Comparison of ENCODE assay signal across 8 cellular contexts in genomic region chr1:66242646-66243547, GRCh38.
A peak's percentile ranks its signal among the peaks of the same experiment; 100 is the strongest.
DNase-seq lines count a peak whose midpoint lies in the region; ATAC-seq and TF ChIP-seq lines count a peak whose summit lies in the region.

No MANE protein-coding gene starts in this region.

- H3K27ac ChIP-seq in parathyroid adenoma: no peak overlapping the region

- H3K4me1 ChIP-seq in parathyroid adenoma: no peaks in the 10 kb centered on the region

- H3K9me3 Mint-ChIP-seq in type B pancreatic cell: no peaks in the 10 kb centered on the region

- peaks cover 22% of the 10 kb centered on the region for H3K4me1 Mint-ChIP-seq in type B pancreatic cell (ENCODE audit: unreplicated experiment)

- peaks cover 3% of the 10 kb centered on the region for H3K27me3 Mint-ChIP-seq in type B pancreatic cell

- no peak overlapping the region for H3K27ac Mint-ChIP-seq in type B pancreatic cell

- no peak overlapping the region for H3K9ac ChIP-seq in parathyroid adenoma

- no peaks in the 10 kb centered on the region for H3K36me3 ChIP-seq in parathyroid adenoma (ENCODE audit: control insufficient read depth, insufficient read depth, low read length)

- no peak overlapping the region for H3K4me3 Mint-ChIP-seq in type B pancreatic cell

- H3K79me2 ChIP-seq in parathyroid adenoma: no peaks in the 10 kb centered on the region

- peak; percentile 55 for DNase-seq in GM10266 (ENCODE audit: extremely low spot score)
- DNase-seq in NCI-H1092 (lab: John Stamatoyannopoulos, UW): peak; percentile 69
- peak; percentile 86 for DNase-seq in SK-N-DZ (ENCODE audit: low spot score)
- peak; percentile 75 for DNase-seq in activated naive CD4-positive, alpha-beta T cell treated with Interleukin-2 at 50 U/mL for 16 hours
- DNase-seq in germinal center (ENCODE audit: low spot score): peak; percentile 55
- DNase-seq in type B pancreatic cell (ENCODE audit: extremely low spot score, unreplicated experiment): peak; percentile 84

- H3K36me3 Mint-ChIP-seq in type B pancreatic cell: no peaks in the 10 kb centered on the region

- no peak overlapping the region for H3K4me3 ChIP-seq in parathyroid adenoma (ENCODE audit: low read depth, low read length)

- H3K27me3 ChIP-seq in parathyroid adenoma (ENCODE audit: control insufficient read depth, insufficient read depth, low read length): no peaks in the 10 kb centered on the region

- H3K9me3 ChIP-seq in parathyroid adenoma (ENCODE audit: control insufficient read depth, low read length): no peaks in the 10 kb centered on the region

- no peak overlapping the region for H3K4me2 ChIP-seq in parathyroid adenoma (ENCODE audit: low read length)

- no peak overlapping the region for H2AFZ ChIP-seq in parathyroid adenoma

- ATAC-seq in HG02571 (IDR thresholded peaks at IDR 0.05; ENCODE audit: unreplicated experiment): peak; percentile 64

- TF ChIP-seq CTCF in GM10266 (IDR thresholded peaks at IDR 0.05; ENCODE audit: control insufficient read depth, insufficient read depth, low read depth, missing control alignments): peak; percentile 100
- peak; percentile 94 for TF ChIP-seq CTCF in parathyroid adenoma (IDR thresholded peaks at IDR 0.05)
- peak; percentile 99 for TF ChIP-seq CTCF in type B pancreatic cell (conservative IDR thresholded peaks at IDR 0.05)
